In genomic region chr11:103890654-103891053, GRCh38 we compare ENCODE assay signal across 6 cellular contexts.
"Had no signal": no experiment of that assay in that cellular context is flagged by ENCODE, and none has a peak within 500 bp of the region (broad histone marks: within the 10 kb centered on the region; RNA-seq: fewer than 3 reads in every experiment).

No MANE protein-coding gene starts in this region.

- FAIRE-seq: G401.6, GM12878, GM12891, GM18507 had no signal

- DNase-seq: GDM1, GF-D8 had no signal

- H3K4me3 ChIP-seq: GM12878 had no signal

- ATAC-seq: GM12878 had no signal
